15 cellular contexts compared by ENCODE assay signal in the genomic region with DNA sequence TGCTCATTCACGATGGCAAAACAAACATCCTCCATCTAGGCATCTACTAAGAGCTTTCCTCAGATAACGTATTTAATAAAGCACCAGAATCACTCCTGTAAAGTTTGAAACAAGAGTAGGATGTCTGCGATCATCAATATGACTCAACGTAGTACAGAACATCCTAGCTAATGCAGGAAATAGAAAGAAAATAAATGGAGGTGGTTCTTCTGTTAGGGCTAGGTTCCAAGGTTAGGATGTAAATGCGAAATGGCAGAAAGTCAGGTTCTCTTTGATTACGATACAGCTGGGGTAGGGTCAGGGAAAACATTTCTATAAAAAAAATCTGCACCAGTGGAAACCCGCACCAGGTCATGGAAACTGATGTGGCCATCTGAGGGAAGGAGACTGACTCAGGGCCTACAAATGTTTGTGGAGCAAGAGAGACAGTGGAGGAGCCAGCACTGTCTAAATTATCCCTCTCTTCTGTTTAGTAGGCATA. TPM values are rescaled to one million over a fixed set of nuclear protein-coding genes. Genes with fewer than 3 reads are reported as not detected.
DNase-seq lines count a peak whose midpoint lies in the region; ATAC-seq, FAIRE-seq and TF ChIP-seq lines count a peak whose summit lies in the region.
"Had no signal": no experiment of that assay in that cellular context is flagged by ENCODE, and none has a peak within 500 bp of the region (broad histone marks: within the 10 kb centered on the region; RNA-seq: fewer than 3 reads in every experiment).

No MANE protein-coding gene starts in this region.

- no peak overlapping the region for H3K4me3 Mint-ChIP-seq in chondrocyte (ENCODE audit: unreplicated experiment)
- no peak overlapping the region for H3K4me3 Mint-ChIP-seq in nephron progenitor cell
- H3K4me3 Mint-ChIP-seq: activated naive CD4-positive, alpha-beta T cell treated with anti-CD3 and anti-CD28 coated beads, Interleukin-2, amount 50 U/mL, for 24 hours had no signal

- no peak for FAIRE-seq in GM12892 (lab: Jason Lieb, UNC)
- FAIRE-seq: D721Med, K562 had no signal

- H3K36me3 Mint-ChIP-seq in chondrocyte (ENCODE audit: low read depth) (no peaks in the 10 kb centered on the region), nephron progenitor cell (ENCODE audit: low read depth) (peaks cover 15% of the 10 kb centered on the region)

- H3K27ac Mint-ChIP-seq in chondrocyte (ENCODE audit: unreplicated experiment) (peak overlapping the region; percentile 14), nephron progenitor cell (peak overlapping the region; percentile 31)

- peaks cover 48% of the 10 kb centered on the region for H3K4me1 Mint-ChIP-seq in chondrocyte (ENCODE audit: low read depth)
- no peaks in the 10 kb centered on the region for H3K4me1 Mint-ChIP-seq in nephron progenitor cell

- no peak for TF ChIP-seq POLR2A in GM12892 (IDR thresholded peaks at IDR 0.05; ENCODE audit: low read depth, low read length)

- DNase-seq in EH (ENCODE audit: low read depth) = peak; percentile 50
- peak; percentile 66 for DNase-seq in LHCN-M2 (ENCODE audit: low read depth)
- no peak for DNase-seq in chondrocyte (ENCODE audit: low spot score)
- DNase-seq in nephron progenitor cell = no peak
- DNase-seq in NCI-H82 (lab: John Stamatoyannopoulos, UW) = no peak
- no peak for DNase-seq in GM12892 (ENCODE audit: insufficient read length)
- no peak for DNase-seq in NOMO-1 treated with dmso at 0.1 percent for 144 hours (lab: John Stamatoyannopoulos, UW; ENCODE audit: unreplicated experiment)
- DNase-seq: mucosa of descending colon, NCI-H187, retina had no signal

- no peak for ATAC-seq in HG03108 (IDR thresholded peaks at IDR 0.05; ENCODE audit: unreplicated experiment)
- ATAC-seq: activated CD4-positive, CD25-positive, alpha-beta regulatory T cell treated with anti-CD3 and anti-CD28 coated beads, Interleukin-2, amount 50 U/mL, for 24 hours; K562; mucosa of descending colon had no signal

- H3K27me3 Mint-ChIP-seq in chondrocyte (ENCODE audit: low read depth) (no peaks in the 10 kb centered on the region), nephron progenitor cell (ENCODE audit: low read depth, poor library complexity) (no peaks in the 10 kb centered on the region)
- H3K27me3 Mint-ChIP-seq: activated naive CD4-positive, alpha-beta T cell treated with anti-CD3 and anti-CD28 coated beads, Interleukin-2, amount 50 U/mL, for 24 hours had no signal

- H3K9me3 Mint-ChIP-seq in chondrocyte (ENCODE audit: low read depth) = no peaks in the 10 kb centered on the region
- no peaks in the 10 kb centered on the region for H3K9me3 Mint-ChIP-seq in nephron progenitor cell
- H3K9me3 Mint-ChIP-seq: activated naive CD4-positive, alpha-beta T cell treated with anti-CD3 and anti-CD28 coated beads, Interleukin-2, amount 50 U/mL, for 24 hours had no signal

- no peak for TF ChIP-seq CTCF in chondrocyte (IDR thresholded peaks at IDR 0.05)
- TF ChIP-seq CTCF in nephron progenitor cell (IDR thresholded peaks at IDR 0.05) = no peak

RNA-seq across cellular contexts. Expression of a gene that starts 29.1 kb away (rescaled TPM):
- total RNA-seq in LHCN-M2 (2014; rRNA removed) = 17.2 and 23.0 TPM in 2 replicates
- polyA plus RNA-seq in LHCN-M2 (2012) = 10.5 TPM
- total RNA-seq in chondrocyte = 58.9 to 61.8 TPM (median 59.3 TPM) in 3 replicates
- polyA plus RNA-seq in GM12892 (2012; ENCODE audit: missing spikeins) = 20.9 TPM

Comparison
In these comparisons a context has a peak if more than half of its experiments do, and no peak if none do; other contexts are left out.
1. DNase-seq: peak in EH (single experiment) and LHCN-M2 (single experiment); none in chondrocyte (single experiment), nephron progenitor cell (single experiment), NCI-H82 (single experiment), GM12892 (single experiment) and NOMO-1 treated with dmso at 0.1 percent for 144 hours (single experiment).